In genomic region chr20:58086763-58087566, GRCh38 we compare ENCODE assay signal across 8 cellular contexts.
DNase-seq lines count a peak whose midpoint lies in the region; ATAC-seq and TF ChIP-seq lines count a peak whose summit lies in the region.

No MANE protein-coding gene starts in this region.

- DNase-seq in CD4-positive, alpha-beta T cell, result peak in 1 of 10 experiments; percentile 7
- peak; percentile 58 for DNase-seq in H4 (ENCODE audit: low spot score)
- DNase-seq in NCI-H82 treated with DMSO at 0.1 percent for 48 hours (lab: John Stamatoyannopoulos, UW; ENCODE audit: unreplicated experiment), result peak; percentile 57
- DNase-seq in choroid plexus epithelial cell (ENCODE audit: low read depth), result peak; percentile 69
- peak; percentile 61 to 65 for DNase-seq in lung microvascular endothelial cell (ENCODE audit: low read depth in 2 of 2)

- no peaks in the 10 kb centered on the region for H3K36me3 Mint-ChIP-seq in CD4-positive, alpha-beta T cell (ENCODE audit: low read depth)

- ATAC-seq in CD4-positive, alpha-beta T cell (ENCODE audit: poor library complexity), result no peak
- ATAC-seq in HG02870 (IDR thresholded peaks at IDR 0.05; ENCODE audit: unreplicated experiment), result no peak
- ATAC-seq in GM21367 (IDR thresholded peaks at IDR 0.05; ENCODE audit: unreplicated experiment), result no peak
- ATAC-seq in GM21447 (IDR thresholded peaks at IDR 0.05; ENCODE audit: unreplicated experiment), result no peak

- POLR2A ChIA-PET in CD4-positive, alpha-beta T cell (lab: Charles Lee), result no interaction called here

- no peak overlapping the region for H3K4me3 ChIP-seq in choroid plexus epithelial cell (ENCODE audit: low read depth, low read length)

- H3K4me3 Mint-ChIP-seq in CD4-positive, alpha-beta T cell, result no peak overlapping the region

- TF ChIP-seq CTCF in CD4-positive, alpha-beta T cell (IDR thresholded peaks at IDR 0.05), result peak; percentile 40
- TF ChIP-seq CTCF in choroid plexus epithelial cell (conservative IDR thresholded peaks at IDR 0.05; ENCODE audit: low read depth, low read length), result peak; percentile 99

- peaks cover 14% of the 10 kb centered on the region for H3K27me3 Mint-ChIP-seq in CD4-positive, alpha-beta T cell

- CTCF ChIA-PET in CD4-positive, alpha-beta T cell (lab: Charles Lee), result interaction anchor here (0.5 to 1.3 kb wide), 4 partner anchors 433 to 842 kb away, joined by 3 to 4 read pairs (median 3); no protein-coding TSS in a partner anchor

- no peaks in the 10 kb centered on the region for H3K9me3 ChIP-seq in CD4-positive, alpha-beta T cell (ENCODE audit: control insufficient read depth, low read length)

- no peaks in the 10 kb centered on the region for H3K9me3 Mint-ChIP-seq in CD4-positive, alpha-beta T cell

- H3K4me1 Mint-ChIP-seq in CD4-positive, alpha-beta T cell (ENCODE audit: low read depth), result no peaks in the 10 kb centered on the region

- intact Hi-C loops in CD4-positive, alpha-beta T cell (cut with DNase I, micrococcal nuclease), result loop anchor here (1.0 to 5.0 kb wide), 2 partner anchors 433 to 490 kb away; no protein-coding TSS in a partner anchor

- no peak overlapping the region for H3K27ac Mint-ChIP-seq in CD4-positive, alpha-beta T cell

- H3K27me3 ChIP-seq in CD4-positive, alpha-beta T cell (ENCODE audit: control insufficient read depth, insufficient read depth, low read length), result no peaks in the 10 kb centered on the region

- H3K27ac ChIP-seq in CD4-positive, alpha-beta T cell (ENCODE audit: low read depth, low read length), result no peak overlapping the region
